18 cellular contexts compared by ENCODE assay signal in the genomic region with DNA sequence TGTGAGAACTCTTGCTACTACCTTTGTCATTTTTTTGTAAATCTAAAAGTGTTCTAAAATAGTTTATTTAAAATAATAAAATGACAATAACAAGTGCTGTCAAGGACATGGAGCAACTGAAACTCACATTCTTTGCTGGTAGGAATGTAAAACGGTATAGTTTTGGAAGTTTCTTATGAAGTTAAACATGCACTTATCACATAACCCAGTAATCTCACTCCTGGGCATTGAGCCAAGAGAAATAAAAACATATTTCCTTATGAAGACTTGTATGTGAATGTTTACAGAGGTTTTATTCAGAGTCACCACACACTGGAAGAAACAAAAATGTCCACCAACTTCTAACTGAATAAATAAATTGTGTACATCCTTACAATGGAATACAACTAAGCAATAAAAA. TPM values are rescaled to one million over a fixed set of nuclear protein-coding genes. Genes with fewer than 3 reads are reported as not detected.
DNase-seq lines count a peak whose midpoint lies in the region; ATAC-seq and TF ChIP-seq lines count a peak whose summit lies in the region.
"Had no signal": no experiment of that assay in that cellular context is flagged by ENCODE, and none has a peak within 500 bp of the region (broad histone marks: within the 10 kb centered on the region; RNA-seq: fewer than 3 reads in every experiment).

No MANE protein-coding gene starts in this region.

- no peaks in the 10 kb centered on the region for H3K27me3 ChIP-seq in OCI-LY1 (ENCODE audit: insufficient read depth, low read length)

- ATAC-seq in GM18870 (IDR thresholded peaks at IDR 0.05; ENCODE audit: unreplicated experiment): no peak
- ATAC-seq: Right ventricle myocardium inferior had no signal

- no peaks in the 10 kb centered on the region for H3K9me2 ChIP-seq in OCI-LY1 (ENCODE audit: low read depth, low read length)
- H3K9me2 ChIP-seq: SK-N-SH had no signal

- H2AFZ ChIP-seq in OCI-LY1 (ENCODE audit: low read length): no peak overlapping the region
- H2AFZ ChIP-seq: PC-9 had no signal

- H3K4me2 ChIP-seq in OCI-LY1 (ENCODE audit: low read length): peak overlapping the region; percentile 12; the same call in 1 of the 2 replicates
- H3K4me2 ChIP-seq: PC-9, SK-N-SH had no signal

- H3K4me3 ChIP-seq in OCI-LY1 (ENCODE audit: low read depth, low read length, poor library complexity, severe bottlenecking): no peak overlapping the region
- H3K4me3 ChIP-seq in choroid plexus epithelial cell (ENCODE audit: low read depth, low read length): no peak overlapping the region
- H3K4me3 ChIP-seq: PC-9 had no signal

- peak overlapping the region; percentile 89 for H3K27ac ChIP-seq in OCI-LY1 (ENCODE audit: low read depth, low read length, poor library complexity, severe bottlenecking)
- H3K27ac ChIP-seq: C4-2B, HL-60, PC-9 had no signal

- peaks cover 54% of the 10 kb centered on the region for H3K4me1 ChIP-seq in OCI-LY1 (ENCODE audit: insufficient read depth, low read length, severe bottlenecking)

- peaks cover 9% of the 10 kb centered on the region; the same call in 1 of the 2 replicates for H3K36me3 ChIP-seq in OCI-LY1 (ENCODE audit: insufficient read depth, low read length)

- DNase-seq in HCEC 1CT (peak; percentile 19), choroid plexus epithelial cell (ENCODE audit: low read depth) (peak; percentile 75), glomerular endothelial cell (ENCODE audit: extremely low read depth, low read depth, low spot score) (peak; percentile 52), SIG-M5 (lab: John Stamatoyannopoulos, UW) (no peak), NCI-H1417 (lab: John Stamatoyannopoulos, UW) (no peak)
- DNase-seq in stimulated activated CD4-positive, alpha-beta T cell treated with anti-CD3 and anti-CD28 coated beads, Interleukin-12 subunit alpha, Interleukin-12 subunit beta, amount 100 ng/mL, for 4 hours: no peak
- DNase-seq: DMS153, MV-4-11, NCI-H1436 treated with DMSO at 0.1 percent for 48 hours, NCI-H2081, NCI-H526, PC-9, SK-N-SH had no signal

- TF ChIP-seq CTCF in OCI-LY1 (IDR thresholded peaks at IDR 0.05; ENCODE audit: low read length) (no peak), choroid plexus epithelial cell (conservative IDR thresholded peaks at IDR 0.05; ENCODE audit: low read depth, low read length) (no peak)

- H3F3A ChIP-seq in OCI-LY1 (ENCODE audit: insufficient read depth, low read length): no peaks in the 10 kb centered on the region

- no peaks in the 10 kb centered on the region for H4K20me1 ChIP-seq in OCI-LY1 (ENCODE audit: insufficient read depth, low read length)

- H3K79me2 ChIP-seq in OCI-LY1 (ENCODE audit: insufficient read depth, low read length): no peaks in the 10 kb centered on the region

- no peak overlapping the region for H3K9ac ChIP-seq in OCI-LY1 (ENCODE audit: low read length)
- H3K9ac ChIP-seq: SK-N-SH had no signal

- peaks cover 15% of the 10 kb centered on the region for H3K9me3 ChIP-seq in OCI-LY1 (ENCODE audit: low read length)

RNA-seq across cellular contexts. Expression of a gene that starts 46.0 kb away (rescaled TPM):
- total RNA-seq in glomerular endothelial cell: 1.5 and 5.8 TPM in 2 replicates
- total RNA-seq: PC-9 had no signal

Comparison
In these comparisons a context has a peak if more than half of its experiments do, and no peak if none do; other contexts are left out.
1. DNase-seq: peak in HCEC 1CT (single experiment), choroid plexus epithelial cell (single experiment) and glomerular endothelial cell (single experiment); none in stimulated activated CD4-positive, alpha-beta T cell treated with anti-CD3 and anti-CD28 coated beads, Interleukin-12 subunit alpha, Interleukin-12 subunit beta, amount 100 ng/mL, for 4 hours (single experiment), SIG-M5 (single experiment) and NCI-H1417 (0 of 3).